22 cellular contexts compared by ENCODE assay signal in the genomic region with DNA sequence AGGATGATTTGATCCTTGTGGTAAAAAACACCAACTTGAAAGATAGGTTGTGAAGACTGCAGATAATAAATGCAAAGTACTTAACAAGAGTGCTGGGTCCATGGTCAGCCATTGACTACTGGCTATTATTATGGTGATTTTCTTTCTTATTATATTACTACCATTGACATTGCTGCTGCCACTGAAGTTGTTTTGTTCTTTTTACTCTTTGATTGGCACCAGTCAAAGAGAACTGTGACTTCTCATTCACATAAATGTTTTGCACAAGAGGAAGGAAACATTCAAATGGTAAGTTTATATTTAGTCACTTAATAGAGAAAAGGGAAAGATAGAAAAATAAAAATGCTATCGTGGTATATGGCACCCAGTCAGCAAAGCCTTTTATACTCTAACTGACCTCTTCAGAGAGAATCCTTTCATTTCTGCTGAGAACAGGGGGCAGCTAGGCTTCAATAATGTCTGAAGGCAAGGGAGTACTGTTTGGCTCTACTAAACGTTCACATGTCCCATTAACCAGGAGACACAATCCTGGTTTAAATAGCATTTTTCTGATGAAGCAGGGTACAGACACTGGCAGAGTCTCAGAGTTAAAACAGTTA.
"Had no signal": no experiment of that assay in that cellular context is flagged by ENCODE, and none has a peak within 500 bp of the region (broad histone marks: within the 10 kb centered on the region; RNA-seq: fewer than 3 reads in every experiment).

No MANE protein-coding gene starts in this region.

- H3K27ac ChIP-seq: body of pancreas, cardiac muscle cell, heart right ventricle, left lung, right lobe of liver, skin epidermis, tibial nerve, WERI-Rb-1 had no signal

- H3K27me3 ChIP-seq: body of pancreas, cardiac muscle cell, heart right ventricle, left lung, right lobe of liver, tibial nerve had no signal

- ATAC-seq: body of pancreas; heart right ventricle; left lung; naive thymus-derived CD4-positive, alpha-beta T cell; right lobe of liver had no signal

- H3K4me3 Mint-ChIP-seq: activated naive CD4-positive, alpha-beta T cell treated with anti-CD3 and anti-CD28 coated beads, Interleukin-2, amount 50 U/mL, for 24 hours; naive thymus-derived CD4-positive, alpha-beta T cell; stimulated activated naive CD8-positive, alpha-beta T cell treated with anti-CD3 and anti-CD28 coated beads, Interleukin-15, Interleukin-2, amounts not matched to agents 100 ng/mL and 50 ng/mL, for 24 hours had no signal

- H3K4me3 ChIP-seq: body of pancreas, cardiac muscle cell, heart right ventricle, left lung, lung, right lobe of liver, skin epidermis, tibial nerve had no signal

- H3K36me3 Mint-ChIP-seq: activated naive CD4-positive, alpha-beta T cell treated with anti-CD3 and anti-CD28 coated beads, Interleukin-2, amount 50 U/mL, for 24 hours; naive thymus-derived CD4-positive, alpha-beta T cell had no signal

- H3K27ac Mint-ChIP-seq: activated naive CD4-positive, alpha-beta T cell treated with anti-CD3 and anti-CD28 coated beads, Interleukin-2, amount 50 U/mL, for 24 hours; naive thymus-derived CD4-positive, alpha-beta T cell; stimulated activated naive CD8-positive, alpha-beta T cell treated with anti-CD3 and anti-CD28 coated beads, Interleukin-15, Interleukin-2, amounts not matched to agents 100 ng/mL and 50 ng/mL, for 24 hours had no signal

- H3K9me3 ChIP-seq: body of pancreas, heart right ventricle, left lung, right lobe of liver, tibial nerve had no signal

- DNase-seq: activated CD4-positive, alpha-beta T cell treated with anti-CD3 and anti-CD28 coated beads for 1 hour; activated CD4-positive, alpha-beta T cell treated with anti-CD3 and anti-CD28 coated beads, Interleukin-2, amount 50 U/mL, for 1 hour; activated gamma-delta T cell treated with Interleukin-2 at 50 U/mL for 16 hours; activated T-cell treated with anti-CD3 and anti-CD28 coated beads, Interleukin-2, amount 50 U/mL, for 1 hour; anterior cingulate cortex; body of pancreas; foreskin fibroblast; heart right ventricle; kidney glomerular epithelial cell; left lung; naive thymus-derived CD4-positive, alpha-beta T cell; occipital lobe; right lobe of liver; stimulated activated CD4-positive, alpha-beta T cell treated with anti-CD3 and anti-CD28 coated beads, Interleukin-1b, Interleukin-23, amount 100 ng/mL, for 48 hours; substantia nigra; WERI-Rb-1 had no signal

- H3K4me1 Mint-ChIP-seq: activated naive CD4-positive, alpha-beta T cell treated with anti-CD3 and anti-CD28 coated beads, Interleukin-2, amount 50 U/mL, for 24 hours; naive thymus-derived CD4-positive, alpha-beta T cell had no signal

- H3K27me3 Mint-ChIP-seq: activated naive CD4-positive, alpha-beta T cell treated with anti-CD3 and anti-CD28 coated beads, Interleukin-2, amount 50 U/mL, for 24 hours; naive thymus-derived CD4-positive, alpha-beta T cell; stimulated activated naive CD8-positive, alpha-beta T cell treated with anti-CD3 and anti-CD28 coated beads, Interleukin-15, Interleukin-2, amounts not matched to agents 100 ng/mL and 50 ng/mL, for 24 hours had no signal

- H3K36me3 ChIP-seq: cardiac muscle cell, heart right ventricle, left lung, right lobe of liver, tibial nerve, WERI-Rb-1 had no signal

- H3K4me1 ChIP-seq: body of pancreas, right lobe of liver, tibial nerve had no signal
